ENCODE assay signal across 1 cellular context in the genomic region with DNA sequence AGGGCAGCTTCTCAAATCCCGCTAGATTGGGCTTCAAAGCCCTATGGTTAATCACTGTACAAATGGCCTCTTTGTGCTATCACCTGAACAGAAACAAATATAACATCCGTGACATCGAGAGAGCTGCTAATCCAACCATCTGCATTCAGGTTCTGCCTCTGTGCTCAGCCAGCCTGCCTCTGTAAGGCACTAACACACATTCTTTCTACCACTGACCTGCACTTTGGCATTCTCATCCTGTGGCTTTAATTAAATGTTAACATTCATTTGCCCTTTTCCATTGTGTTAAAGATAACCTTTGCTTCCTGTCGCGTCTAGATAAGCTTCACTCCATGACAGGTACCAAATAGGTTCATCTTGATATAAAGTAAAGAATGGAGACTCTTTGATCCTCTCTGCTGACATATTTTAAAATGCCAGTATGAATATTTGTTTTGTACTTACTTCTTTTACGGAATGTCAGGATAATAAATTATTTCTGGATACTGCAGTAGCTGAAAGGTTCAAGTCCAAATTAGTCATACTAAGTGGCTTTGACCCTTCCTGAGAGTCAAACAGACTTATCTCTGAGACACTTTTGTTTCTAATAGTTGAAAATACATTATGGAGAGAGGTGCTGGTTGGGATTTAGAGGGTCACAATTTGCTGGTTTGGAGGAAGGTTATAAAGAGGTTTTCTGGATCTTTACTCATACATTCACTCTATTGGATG.
TF ChIP-seq lines count a peak whose summit lies in the region.

No MANE protein-coding gene starts in this region.

TF ChIP-seq in H1, 55 proteins besides CTCF, POLR2A, EP300 and RAD21:
- TF ChIP-seq BCL11A (IDR thresholded peaks at IDR 0.05; ENCODE audit: low read depth in 2 of 2, low read length in 2 of 2) (no peak), KDM5A (IDR thresholded peaks at IDR 0.05; ENCODE audit: low read length) (no peak), JUN (IDR thresholded peaks at IDR 0.05; ENCODE audit: low read depth, low read length) (no peak), RXRA (IDR thresholded peaks at IDR 0.05; ENCODE audit: insufficient read depth, low read depth, low read length) (no peak), SIX5 (IDR thresholded peaks at IDR 0.05; ENCODE audit: low read depth, low read length) (no peak), EGR1 (IDR thresholded peaks at IDR 0.05; ENCODE audit: borderline replicate concordance, low read depth, low read length) (no peak), E2F6 (IDR thresholded peaks at IDR 0.05) (no peak), RBBP5 (IDR thresholded peaks at IDR 0.05; ENCODE audit: borderline replicate concordance, low read depth, low read length) (no peak), JUND (IDR thresholded peaks at IDR 0.05; ENCODE audit: low read length) (no peak), ATF2 (IDR thresholded peaks at IDR 0.05; ENCODE audit: low read length) (no peak), POLR2AphosphoS5 (IDR thresholded peaks at IDR 0.05; ENCODE audit: low read depth, low read length) (no peak), CBX8 (IDR thresholded peaks at IDR 0.05; ENCODE audit: borderline replicate concordance, low read depth, low read length) (no peak), CBX5 (IDR thresholded peaks at IDR 0.05; ENCODE audit: low read depth, low read length) (no peak), TEAD4 (IDR thresholded peaks at IDR 0.05; ENCODE audit: low read depth, low read length) (no peak), BACH1 (IDR thresholded peaks at IDR 0.05; ENCODE audit: low read length) (no peak), NRF1 (IDR thresholded peaks at IDR 0.05; ENCODE audit: low read depth, low read length) (no peak), SIRT6 (IDR thresholded peaks at IDR 0.05; ENCODE audit: low read length) (no peak), TAF1 (IDR thresholded peaks at IDR 0.05; ENCODE audit: low read depth, low read length) (no peak)
- TF ChIP-seq, protein P1, sequence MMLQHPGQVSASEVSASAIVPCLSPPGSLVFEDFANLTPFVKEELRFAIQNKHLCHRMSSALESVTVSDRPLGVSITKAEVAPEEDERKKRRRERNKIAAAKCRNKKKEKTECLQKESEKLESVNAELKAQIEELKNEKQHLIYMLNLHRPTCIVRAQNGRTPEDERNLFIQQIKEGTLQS (IDR thresholded peaks at IDR 0.05; ENCODE audit: insufficient read depth, low read depth, low read length), result no peak
TF ChIP-seq in H1: peak in this region for 0.
